1 cellular context compared by ENCODE assay signal in genomic region chr12:104670439-104671406, GRCh38.
TF ChIP-seq lines count a peak whose summit lies in the region.

No MANE protein-coding gene starts in this region.

TF ChIP-seq in K562, 482 proteins besides CTCF, POLR2A, EP300 and RAD21 (continued from another document and continues in another):
- no peak for TF ChIP-seq FOXP4 (CRISPR knock-in tag; IDR thresholded peaks at IDR 0.05; ENCODE audit: borderline replicate concordance)
- peak; percentile 46; the same call in 1 of the 2 replicates for TF ChIP-seq PHB2 (IDR thresholded peaks at IDR 0.05; ENCODE audit: low read depth)
- TF ChIP-seq, protein P1, sequence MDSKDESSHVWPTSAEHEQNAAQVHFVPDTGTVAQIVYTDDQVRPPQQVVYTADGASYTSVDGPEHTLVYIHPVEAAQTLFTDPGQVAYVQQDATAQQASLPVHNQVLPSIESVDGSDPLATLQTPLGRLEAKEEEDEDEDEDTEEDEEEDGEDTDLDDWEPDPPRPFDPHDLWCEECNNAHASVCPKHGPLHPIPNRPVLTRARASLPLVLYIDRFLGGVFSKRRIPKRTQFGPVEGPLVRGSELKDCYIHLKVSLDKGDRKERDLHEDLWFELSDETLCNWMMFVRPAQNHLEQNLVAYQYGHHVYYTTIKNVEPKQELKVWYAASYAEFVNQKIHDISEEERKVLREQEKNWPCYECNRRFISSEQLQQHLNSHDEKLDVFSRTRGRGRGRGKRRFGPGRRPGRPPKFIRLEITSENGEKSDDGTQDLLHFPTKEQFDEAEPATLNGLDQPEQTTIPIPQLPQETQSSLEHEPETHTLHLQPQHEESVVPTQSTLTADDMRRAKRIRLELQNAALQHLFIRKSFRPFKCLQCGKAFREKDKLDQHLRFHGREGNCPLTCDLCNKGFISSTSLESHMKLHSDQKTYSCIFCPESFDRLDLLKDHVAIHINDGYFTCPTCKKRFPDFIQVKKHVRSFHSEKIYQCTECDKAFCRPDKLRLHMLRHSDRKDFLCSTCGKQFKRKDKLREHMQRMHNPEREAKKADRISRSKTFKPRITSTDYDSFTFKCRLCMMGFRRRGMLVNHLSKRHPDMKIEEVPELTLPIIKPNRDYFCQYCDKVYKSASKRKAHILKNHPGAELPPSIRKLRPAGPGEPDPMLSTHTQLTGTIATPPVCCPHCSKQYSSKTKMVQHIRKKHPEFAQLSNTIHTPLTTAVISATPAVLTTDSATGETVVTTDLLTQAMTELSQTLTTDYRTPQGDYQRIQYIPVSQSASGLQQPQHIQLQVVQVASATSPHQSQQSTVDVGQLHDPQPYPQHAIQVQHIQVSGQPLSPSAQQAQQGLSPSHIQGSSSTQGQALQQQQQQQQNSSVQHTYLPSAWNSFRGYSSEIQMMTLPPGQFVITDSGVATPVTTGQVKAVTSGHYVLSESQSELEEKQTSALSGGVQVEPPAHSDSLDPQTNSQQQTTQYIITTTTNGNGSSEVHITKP (IDR thresholded peaks at IDR 0.05; ENCODE audit: partially characterized antibody), result no peak
- TF ChIP-seq, protein P2, sequence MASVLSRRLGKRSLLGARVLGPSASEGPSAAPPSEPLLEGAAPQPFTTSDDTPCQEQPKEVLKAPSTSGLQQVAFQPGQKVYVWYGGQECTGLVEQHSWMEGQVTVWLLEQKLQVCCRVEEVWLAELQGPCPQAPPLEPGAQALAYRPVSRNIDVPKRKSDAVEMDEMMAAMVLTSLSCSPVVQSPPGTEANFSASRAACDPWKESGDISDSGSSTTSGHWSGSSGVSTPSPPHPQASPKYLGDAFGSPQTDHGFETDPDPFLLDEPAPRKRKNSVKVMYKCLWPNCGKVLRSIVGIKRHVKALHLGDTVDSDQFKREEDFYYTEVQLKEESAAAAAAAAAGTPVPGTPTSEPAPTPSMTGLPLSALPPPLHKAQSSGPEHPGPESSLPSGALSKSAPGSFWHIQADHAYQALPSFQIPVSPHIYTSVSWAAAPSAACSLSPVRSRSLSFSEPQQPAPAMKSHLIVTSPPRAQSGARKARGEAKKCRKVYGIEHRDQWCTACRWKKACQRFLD (CRISPR knock-in tag; IDR thresholded peaks at IDR 0.05), result no peak
- no peak for TF ChIP-seq MYBL2 (IDR thresholded peaks at IDR 0.05; ENCODE audit: low read depth)
- TF ChIP-seq MYBL2 (CRISPR knock-in tag; IDR thresholded peaks at IDR 0.05; ENCODE audit: borderline replicate concordance), result no peak
- TF ChIP-seq THRA (IDR thresholded peaks at IDR 0.05), result no peak
- peak; percentile 95 for TF ChIP-seq EGR1 (conservative IDR thresholded peaks at IDR 0.05)
- no peak; the same call in 1 of the 2 replicates for TF ChIP-seq TAF7 (tag; IDR thresholded peaks at IDR 0.05)
- no peak for TF ChIP-seq YY1 (IDR thresholded peaks at IDR 0.05; ENCODE audit: borderline replicate concordance in 1 of 3, control insufficient read depth in 1 of 3, extremely low read depth in 1 of 3, insufficient read depth in 3 of 3, insufficient read length in 1 of 3, insufficient replicate concordance in 2 of 3, low read depth in 1 of 3, low read length in 2 of 3)
- TF ChIP-seq ZKSCAN3 (CRISPR knock-in tag; IDR thresholded peaks at IDR 0.05), result no peak
- peak in 1 of 2 experiments; percentile 71; a peak in 2 of 4 replicates for TF ChIP-seq HDAC1 (IDR thresholded peaks at IDR 0.05)
- TF ChIP-seq, protein P3, sequence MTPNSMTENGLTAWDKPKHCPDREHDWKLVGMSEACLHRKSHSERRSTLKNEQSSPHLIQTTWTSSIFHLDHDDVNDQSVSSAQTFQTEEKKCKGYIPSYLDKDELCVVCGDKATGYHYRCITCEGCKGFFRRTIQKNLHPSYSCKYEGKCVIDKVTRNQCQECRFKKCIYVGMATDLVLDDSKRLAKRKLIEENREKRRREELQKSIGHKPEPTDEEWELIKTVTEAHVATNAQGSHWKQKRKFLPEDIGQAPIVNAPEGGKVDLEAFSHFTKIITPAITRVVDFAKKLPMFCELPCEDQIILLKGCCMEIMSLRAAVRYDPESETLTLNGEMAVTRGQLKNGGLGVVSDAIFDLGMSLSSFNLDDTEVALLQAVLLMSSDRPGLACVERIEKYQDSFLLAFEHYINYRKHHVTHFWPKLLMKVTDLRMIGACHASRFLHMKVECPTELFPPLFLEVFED (CRISPR knock-in tag; conservative IDR thresholded peaks at IDR 0.05), result 0 out of 2 replicates have a peak, but pooled peaks have one; percentile 14
- TF ChIP-seq, protein P4, sequence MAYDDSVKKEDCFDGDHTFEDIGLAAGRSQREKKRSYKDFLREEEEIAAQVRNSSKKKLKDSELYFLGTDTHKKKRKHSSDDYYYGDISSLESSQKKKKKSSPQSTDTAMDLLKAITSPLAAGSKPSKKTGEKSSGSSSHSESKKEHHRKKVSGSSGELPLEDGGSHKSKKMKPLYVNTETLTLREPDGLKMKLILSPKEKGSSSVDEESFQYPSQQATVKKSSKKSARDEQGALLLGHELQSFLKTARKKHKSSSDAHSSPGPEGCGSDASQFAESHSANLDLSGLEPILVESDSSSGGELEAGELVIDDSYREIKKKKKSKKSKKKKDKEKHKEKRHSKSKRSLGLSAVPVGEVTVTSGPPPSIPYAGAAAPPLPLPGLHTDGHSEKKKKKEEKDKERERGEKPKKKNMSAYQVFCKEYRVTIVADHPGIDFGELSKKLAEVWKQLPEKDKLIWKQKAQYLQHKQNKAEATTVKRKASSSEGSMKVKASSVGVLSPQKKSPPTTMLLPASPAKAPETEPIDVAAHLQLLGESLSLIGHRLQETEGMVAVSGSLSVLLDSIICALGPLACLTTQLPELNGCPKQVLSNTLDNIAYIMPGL (CRISPR knock-in tag; IDR thresholded peaks at IDR 0.05), result no peak
- no peak for TF ChIP-seq ZNF707 (CRISPR knock-in tag; conservative IDR thresholded peaks at IDR 0.05)
- peak; percentile 38; the same call in 1 of the 2 replicates for TF ChIP-seq HLTF (IDR thresholded peaks at IDR 0.05)
- TF ChIP-seq, protein P5, sequence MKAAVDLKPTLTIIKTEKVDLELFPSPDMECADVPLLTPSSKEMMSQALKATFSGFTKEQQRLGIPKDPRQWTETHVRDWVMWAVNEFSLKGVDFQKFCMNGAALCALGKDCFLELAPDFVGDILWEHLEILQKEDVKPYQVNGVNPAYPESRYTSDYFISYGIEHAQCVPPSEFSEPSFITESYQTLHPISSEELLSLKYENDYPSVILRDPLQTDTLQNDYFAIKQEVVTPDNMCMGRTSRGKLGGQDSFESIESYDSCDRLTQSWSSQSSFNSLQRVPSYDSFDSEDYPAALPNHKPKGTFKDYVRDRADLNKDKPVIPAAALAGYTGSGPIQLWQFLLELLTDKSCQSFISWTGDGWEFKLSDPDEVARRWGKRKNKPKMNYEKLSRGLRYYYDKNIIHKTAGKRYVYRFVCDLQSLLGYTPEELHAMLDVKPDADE (conservative IDR thresholded peaks at IDR 0.05; ENCODE audit: control insufficient read depth, low read depth, low read length), result no peak
- no peak for TF ChIP-seq CBX8 (IDR thresholded peaks at IDR 0.05; ENCODE audit: borderline replicate concordance, extremely low read depth, low read depth, low read length, poor library complexity, severe bottlenecking)
- TF ChIP-seq GATA2 (CRISPR knock-in tag; IDR thresholded peaks at IDR 0.05), result no peak
- no peak for TF ChIP-seq HSF4 (CRISPR knock-in tag; IDR thresholded peaks at IDR 0.05; ENCODE audit: borderline replicate concordance)
- TF ChIP-seq, protein P6, sequence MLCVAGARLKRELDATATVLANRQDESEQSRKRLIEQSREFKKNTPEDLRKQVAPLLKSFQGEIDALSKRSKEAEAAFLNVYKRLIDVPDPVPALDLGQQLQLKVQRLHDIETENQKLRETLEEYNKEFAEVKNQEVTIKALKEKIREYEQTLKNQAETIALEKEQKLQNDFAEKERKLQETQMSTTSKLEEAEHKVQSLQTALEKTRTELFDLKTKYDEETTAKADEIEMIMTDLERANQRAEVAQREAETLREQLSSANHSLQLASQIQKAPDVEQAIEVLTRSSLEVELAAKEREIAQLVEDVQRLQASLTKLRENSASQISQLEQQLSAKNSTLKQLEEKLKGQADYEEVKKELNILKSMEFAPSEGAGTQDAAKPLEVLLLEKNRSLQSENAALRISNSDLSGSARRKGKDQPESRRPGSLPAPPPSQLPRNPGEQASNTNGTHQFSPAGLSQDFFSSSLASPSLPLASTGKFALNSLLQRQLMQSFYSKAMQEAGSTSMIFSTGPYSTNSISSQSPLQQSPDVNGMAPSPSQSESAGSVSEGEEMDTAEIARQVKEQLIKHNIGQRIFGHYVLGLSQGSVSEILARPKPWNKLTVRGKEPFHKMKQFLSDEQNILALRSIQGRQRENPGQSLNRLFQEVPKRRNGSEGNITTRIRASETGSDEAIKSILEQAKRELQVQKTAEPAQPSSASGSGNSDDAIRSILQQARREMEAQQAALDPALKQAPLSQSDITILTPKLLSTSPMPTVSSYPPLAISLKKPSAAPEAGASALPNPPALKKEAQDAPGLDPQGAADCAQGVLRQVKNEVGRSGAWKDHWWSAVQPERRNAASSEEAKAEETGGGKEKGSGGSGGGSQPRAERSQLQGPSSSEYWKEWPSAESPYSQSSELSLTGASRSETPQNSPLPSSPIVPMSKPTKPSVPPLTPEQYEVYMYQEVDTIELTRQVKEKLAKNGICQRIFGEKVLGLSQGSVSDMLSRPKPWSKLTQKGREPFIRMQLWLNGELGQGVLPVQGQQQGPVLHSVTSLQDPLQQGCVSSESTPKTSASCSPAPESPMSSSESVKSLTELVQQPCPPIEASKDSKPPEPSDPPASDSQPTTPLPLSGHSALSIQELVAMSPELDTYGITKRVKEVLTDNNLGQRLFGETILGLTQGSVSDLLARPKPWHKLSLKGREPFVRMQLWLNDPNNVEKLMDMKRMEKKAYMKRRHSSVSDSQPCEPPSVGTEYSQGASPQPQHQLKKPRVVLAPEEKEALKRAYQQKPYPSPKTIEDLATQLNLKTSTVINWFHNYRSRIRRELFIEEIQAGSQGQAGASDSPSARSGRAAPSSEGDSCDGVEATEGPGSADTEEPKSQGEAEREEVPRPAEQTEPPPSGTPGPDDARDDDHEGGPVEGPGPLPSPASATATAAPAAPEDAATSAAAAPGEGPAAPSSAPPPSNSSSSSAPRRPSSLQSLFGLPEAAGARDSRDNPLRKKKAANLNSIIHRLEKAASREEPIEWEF (CRISPR knock-in tag; IDR thresholded peaks at IDR 0.05), result no peak
- no peak for TF ChIP-seq IRF2 (CRISPR knock-in tag; IDR thresholded peaks at IDR 0.05)
- 0 out of 2 replicates have a peak, but pooled peaks have one; percentile 57 for TF ChIP-seq TSC22D4 (tag; IDR thresholded peaks at IDR 0.05)
- TF ChIP-seq TAF15 (IDR thresholded peaks at IDR 0.05; ENCODE audit: low read depth, low read length), result no peak
- no peak for TF ChIP-seq TEAD4 (IDR thresholded peaks at IDR 0.05; ENCODE audit: low read length)
- no peak for TF ChIP-seq TEAD4 (CRISPR knock-in tag; IDR thresholded peaks at IDR 0.05; ENCODE audit: borderline replicate concordance)
- TF ChIP-seq NONO (IDR thresholded peaks at IDR 0.05; ENCODE audit: low read depth in 2 of 2, low read length in 1 of 2), result no peak
- TF ChIP-seq HEY1 (CRISPR knock-in tag; IDR thresholded peaks at IDR 0.05; ENCODE audit: borderline replicate concordance), result no peak
- TF ChIP-seq ZNF764 (CRISPR knock-in tag; IDR thresholded peaks at IDR 0.05; ENCODE audit: low read depth), result no peak
- TF ChIP-seq CTBP1 (IDR thresholded peaks at IDR 0.05; ENCODE audit: borderline replicate concordance), result no peak
- TF ChIP-seq THRAP3 (IDR thresholded peaks at IDR 0.05; ENCODE audit: borderline replicate concordance), result no peak
- no peak for TF ChIP-seq XRCC5 (IDR thresholded peaks at IDR 0.05; ENCODE audit: low read depth, low read length)
- peak; percentile 48 for TF ChIP-seq PHF20 (IDR thresholded peaks at IDR 0.05; ENCODE audit: partially characterized antibody)
- no peak for TF ChIP-seq SRF (CRISPR knock-in tag; IDR thresholded peaks at IDR 0.05)
- TF ChIP-seq PBX2 (CRISPR knock-in tag; IDR thresholded peaks at IDR 0.05; ENCODE audit: low read depth), result no peak
- no peak for TF ChIP-seq PBX2 (tag; conservative IDR thresholded peaks at IDR 0.05; ENCODE audit: low read depth)
